ENCODE assay signal across 1 cellular context in the genomic region with DNA sequence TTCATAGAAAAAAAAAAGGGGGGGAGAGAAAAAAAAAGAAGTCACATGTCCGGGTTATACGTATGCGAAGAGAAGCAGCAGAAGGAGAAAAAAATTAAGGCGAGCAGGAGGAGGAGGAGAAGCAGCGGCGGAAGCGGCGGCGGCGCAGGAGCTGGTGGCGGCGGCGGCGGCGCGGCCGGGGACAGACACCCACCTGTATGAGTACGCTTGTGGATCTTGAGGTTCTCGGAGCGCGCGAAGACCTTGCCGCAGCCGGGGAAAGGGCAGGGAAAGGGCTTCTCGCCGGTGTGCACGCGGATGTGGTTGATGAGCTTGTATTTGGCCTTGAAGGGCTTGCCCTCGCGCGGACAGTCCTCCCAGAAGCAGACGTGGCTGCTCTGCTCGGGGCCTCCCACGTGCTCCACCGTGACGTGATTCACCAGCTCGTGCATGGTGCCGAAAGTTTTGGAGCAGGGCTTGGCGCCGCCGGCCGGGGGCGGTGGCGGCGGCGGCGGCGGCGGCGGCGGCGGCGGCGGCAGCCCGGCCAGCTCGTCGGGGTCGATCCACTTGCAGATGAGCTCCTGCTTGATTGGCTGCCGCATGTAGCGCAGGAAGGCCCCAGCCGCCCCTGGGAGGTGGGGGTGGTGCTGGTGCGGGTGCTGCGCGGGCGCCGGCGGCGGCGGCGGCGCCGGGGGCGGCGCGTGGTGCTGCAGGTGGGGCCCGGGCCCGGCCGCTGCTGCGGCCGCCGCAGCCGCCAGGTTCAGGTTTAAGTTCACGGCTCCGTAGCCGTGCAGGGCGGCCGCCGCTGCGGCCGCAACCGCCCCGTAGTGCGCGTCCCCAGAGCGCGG.
A peak's percentile ranks its signal among the peaks of the same experiment; 100 is the strongest.
TF ChIP-seq lines count a peak whose summit lies in the region.

No MANE protein-coding gene starts in this region.

TF ChIP-seq in K562, 482 proteins besides CTCF, POLR2A, EP300 and RAD21 (continued from another document and continues in another):
- TF ChIP-seq DDX20 (tag; IDR thresholded peaks at IDR 0.05; ENCODE audit: low read depth): no peak
- TF ChIP-seq CCAR2 (IDR thresholded peaks at IDR 0.05; ENCODE audit: low read depth, low read length): no peak
- TF ChIP-seq FOXK1 (CRISPR knock-in tag; IDR thresholded peaks at IDR 0.05; ENCODE audit: borderline replicate concordance): no peak
- no peak for TF ChIP-seq TRIM24 (IDR thresholded peaks at IDR 0.05)
- no peak for TF ChIP-seq MAFK (IDR thresholded peaks at IDR 0.05; ENCODE audit: low read length)
- TF ChIP-seq SAP30 (IDR thresholded peaks at IDR 0.05; ENCODE audit: borderline replicate concordance, insufficient read depth, low read depth, low read length, poor library complexity, severe bottlenecking): no peak
- TF ChIP-seq MEF2D (tag; conservative IDR thresholded peaks at IDR 0.05; ENCODE audit: low read depth): no peak
- no peak for TF ChIP-seq ZNF696 (CRISPR knock-in tag; conservative IDR thresholded peaks at IDR 0.05)
- TF ChIP-seq C11orf30 (IDR thresholded peaks at IDR 0.05; ENCODE audit: low read depth): no peak
- TF ChIP-seq FOXJ2 (tag; IDR thresholded peaks at IDR 0.05): no peak
- no peak for TF ChIP-seq MEIS2 (IDR thresholded peaks at IDR 0.05; ENCODE audit: partially characterized antibody)
- no peak for TF ChIP-seq YY1 (IDR thresholded peaks at IDR 0.05; ENCODE audit: borderline replicate concordance in 1 of 3, control insufficient read depth in 1 of 3, extremely low read depth in 1 of 3, insufficient read depth in 3 of 3, insufficient read length in 1 of 3, insufficient replicate concordance in 2 of 3, low read depth in 1 of 3, low read length in 2 of 3)
- TF ChIP-seq, protein P1, sequence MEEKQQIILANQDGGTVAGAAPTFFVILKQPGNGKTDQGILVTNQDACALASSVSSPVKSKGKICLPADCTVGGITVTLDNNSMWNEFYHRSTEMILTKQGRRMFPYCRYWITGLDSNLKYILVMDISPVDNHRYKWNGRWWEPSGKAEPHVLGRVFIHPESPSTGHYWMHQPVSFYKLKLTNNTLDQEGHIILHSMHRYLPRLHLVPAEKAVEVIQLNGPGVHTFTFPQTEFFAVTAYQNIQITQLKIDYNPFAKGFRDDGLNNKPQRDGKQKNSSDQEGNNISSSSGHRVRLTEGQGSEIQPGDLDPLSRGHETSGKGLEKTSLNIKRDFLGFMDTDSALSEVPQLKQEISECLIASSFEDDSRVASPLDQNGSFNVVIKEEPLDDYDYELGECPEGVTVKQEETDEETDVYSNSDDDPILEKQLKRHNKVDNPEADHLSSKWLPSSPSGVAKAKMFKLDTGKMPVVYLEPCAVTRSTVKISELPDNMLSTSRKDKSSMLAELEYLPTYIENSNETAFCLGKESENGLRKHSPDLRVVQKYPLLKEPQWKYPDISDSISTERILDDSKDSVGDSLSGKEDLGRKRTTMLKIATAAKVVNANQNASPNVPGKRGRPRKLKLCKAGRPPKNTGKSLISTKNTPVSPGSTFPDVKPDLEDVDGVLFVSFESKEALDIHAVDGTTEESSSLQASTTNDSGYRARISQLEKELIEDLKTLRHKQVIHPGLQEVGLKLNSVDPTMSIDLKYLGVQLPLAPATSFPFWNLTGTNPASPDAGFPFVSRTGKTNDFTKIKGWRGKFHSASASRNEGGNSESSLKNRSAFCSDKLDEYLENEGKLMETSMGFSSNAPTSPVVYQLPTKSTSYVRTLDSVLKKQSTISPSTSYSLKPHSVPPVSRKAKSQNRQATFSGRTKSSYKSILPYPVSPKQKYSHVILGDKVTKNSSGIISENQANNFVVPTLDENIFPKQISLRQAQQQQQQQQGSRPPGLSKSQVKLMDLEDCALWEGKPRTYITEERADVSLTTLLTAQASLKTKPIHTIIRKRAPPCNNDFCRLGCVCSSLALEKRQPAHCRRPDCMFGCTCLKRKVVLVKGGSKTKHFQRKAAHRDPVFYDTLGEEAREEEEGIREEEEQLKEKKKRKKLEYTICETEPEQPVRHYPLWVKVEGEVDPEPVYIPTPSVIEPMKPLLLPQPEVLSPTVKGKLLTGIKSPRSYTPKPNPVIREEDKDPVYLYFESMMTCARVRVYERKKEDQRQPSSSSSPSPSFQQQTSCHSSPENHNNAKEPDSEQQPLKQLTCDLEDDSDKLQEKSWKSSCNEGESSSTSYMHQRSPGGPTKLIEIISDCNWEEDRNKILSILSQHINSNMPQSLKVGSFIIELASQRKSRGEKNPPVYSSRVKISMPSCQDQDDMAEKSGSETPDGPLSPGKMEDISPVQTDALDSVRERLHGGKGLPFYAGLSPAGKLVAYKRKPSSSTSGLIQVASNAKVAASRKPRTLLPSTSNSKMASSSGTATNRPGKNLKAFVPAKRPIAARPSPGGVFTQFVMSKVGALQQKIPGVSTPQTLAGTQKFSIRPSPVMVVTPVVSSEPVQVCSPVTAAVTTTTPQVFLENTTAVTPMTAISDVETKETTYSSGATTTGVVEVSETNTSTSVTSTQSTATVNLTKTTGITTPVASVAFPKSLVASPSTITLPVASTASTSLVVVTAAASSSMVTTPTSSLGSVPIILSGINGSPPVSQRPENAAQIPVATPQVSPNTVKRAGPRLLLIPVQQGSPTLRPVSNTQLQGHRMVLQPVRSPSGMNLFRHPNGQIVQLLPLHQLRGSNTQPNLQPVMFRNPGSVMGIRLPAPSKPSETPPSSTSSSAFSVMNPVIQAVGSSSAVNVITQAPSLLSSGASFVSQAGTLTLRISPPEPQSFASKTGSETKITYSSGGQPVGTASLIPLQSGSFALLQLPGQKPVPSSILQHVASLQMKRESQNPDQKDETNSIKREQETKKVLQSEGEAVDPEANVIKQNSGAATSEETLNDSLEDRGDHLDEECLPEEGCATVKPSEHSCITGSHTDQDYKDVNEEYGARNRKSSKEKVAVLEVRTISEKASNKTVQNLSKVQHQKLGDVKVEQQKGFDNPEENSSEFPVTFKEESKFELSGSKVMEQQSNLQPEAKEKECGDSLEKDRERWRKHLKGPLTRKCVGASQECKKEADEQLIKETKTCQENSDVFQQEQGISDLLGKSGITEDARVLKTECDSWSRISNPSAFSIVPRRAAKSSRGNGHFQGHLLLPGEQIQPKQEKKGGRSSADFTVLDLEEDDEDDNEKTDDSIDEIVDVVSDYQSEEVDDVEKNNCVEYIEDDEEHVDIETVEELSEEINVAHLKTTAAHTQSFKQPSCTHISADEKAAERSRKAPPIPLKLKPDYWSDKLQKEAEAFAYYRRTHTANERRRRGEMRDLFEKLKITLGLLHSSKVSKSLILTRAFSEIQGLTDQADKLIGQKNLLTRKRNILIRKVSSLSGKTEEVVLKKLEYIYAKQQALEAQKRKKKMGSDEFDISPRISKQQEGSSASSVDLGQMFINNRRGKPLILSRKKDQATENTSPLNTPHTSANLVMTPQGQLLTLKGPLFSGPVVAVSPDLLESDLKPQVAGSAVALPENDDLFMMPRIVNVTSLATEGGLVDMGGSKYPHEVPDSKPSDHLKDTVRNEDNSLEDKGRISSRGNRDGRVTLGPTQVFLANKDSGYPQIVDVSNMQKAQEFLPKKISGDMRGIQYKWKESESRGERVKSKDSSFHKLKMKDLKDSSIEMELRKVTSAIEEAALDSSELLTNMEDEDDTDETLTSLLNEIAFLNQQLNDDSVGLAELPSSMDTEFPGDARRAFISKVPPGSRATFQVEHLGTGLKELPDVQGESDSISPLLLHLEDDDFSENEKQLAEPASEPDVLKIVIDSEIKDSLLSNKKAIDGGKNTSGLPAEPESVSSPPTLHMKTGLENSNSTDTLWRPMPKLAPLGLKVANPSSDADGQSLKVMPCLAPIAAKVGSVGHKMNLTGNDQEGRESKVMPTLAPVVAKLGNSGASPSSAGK (IDR thresholded peaks at IDR 0.05): peak; percentile 94
- no peak for TF ChIP-seq RBM34 (IDR thresholded peaks at IDR 0.05; ENCODE audit: borderline replicate concordance, insufficient read depth, low read length)
- no peak for TF ChIP-seq KDM4B (IDR thresholded peaks at IDR 0.05; ENCODE audit: borderline replicate concordance in 2 of 2, low read depth in 1 of 2)
- TF ChIP-seq CBX1 (IDR thresholded peaks at IDR 0.05; ENCODE audit: low read depth): 0 out of 2 replicates have a peak, but pooled peaks have one; percentile 32
- no peak for TF ChIP-seq ILF3 (IDR thresholded peaks at IDR 0.05; ENCODE audit: borderline replicate concordance)
- TF ChIP-seq, protein P2, sequence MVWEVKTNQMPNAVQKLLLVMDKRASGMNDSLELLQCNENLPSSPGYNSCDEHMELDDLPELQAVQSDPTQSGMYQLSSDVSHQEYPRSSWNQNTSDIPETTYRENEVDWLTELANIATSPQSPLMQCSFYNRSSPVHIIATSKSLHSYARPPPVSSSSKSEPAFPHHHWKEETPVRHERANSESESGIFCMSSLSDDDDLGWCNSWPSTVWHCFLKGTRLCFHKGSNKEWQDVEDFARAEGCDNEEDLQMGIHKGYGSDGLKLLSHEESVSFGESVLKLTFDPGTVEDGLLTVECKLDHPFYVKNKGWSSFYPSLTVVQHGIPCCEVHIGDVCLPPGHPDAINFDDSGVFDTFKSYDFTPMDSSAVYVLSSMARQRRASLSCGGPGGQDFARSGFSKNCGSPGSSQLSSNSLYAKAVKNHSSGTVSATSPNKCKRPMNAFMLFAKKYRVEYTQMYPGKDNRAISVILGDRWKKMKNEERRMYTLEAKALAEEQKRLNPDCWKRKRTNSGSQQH (CRISPR knock-in tag; IDR thresholded peaks at IDR 0.05): no peak
- TF ChIP-seq, protein P3, sequence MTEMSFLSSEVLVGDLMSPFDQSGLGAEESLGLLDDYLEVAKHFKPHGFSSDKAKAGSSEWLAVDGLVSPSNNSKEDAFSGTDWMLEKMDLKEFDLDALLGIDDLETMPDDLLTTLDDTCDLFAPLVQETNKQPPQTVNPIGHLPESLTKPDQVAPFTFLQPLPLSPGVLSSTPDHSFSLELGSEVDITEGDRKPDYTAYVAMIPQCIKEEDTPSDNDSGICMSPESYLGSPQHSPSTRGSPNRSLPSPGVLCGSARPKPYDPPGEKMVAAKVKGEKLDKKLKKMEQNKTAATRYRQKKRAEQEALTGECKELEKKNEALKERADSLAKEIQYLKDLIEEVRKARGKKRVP (CRISPR knock-in tag; IDR thresholded peaks at IDR 0.05): no peak
- no peak for TF ChIP-seq MYNN (IDR thresholded peaks at IDR 0.05)
- TF ChIP-seq MYNN (CRISPR knock-in tag; IDR thresholded peaks at IDR 0.05): no peak
- TF ChIP-seq RUNX1 (IDR thresholded peaks at IDR 0.05; ENCODE audit: low read depth): no peak
- TF ChIP-seq ZNF347 (CRISPR knock-in tag; IDR thresholded peaks at IDR 0.05; ENCODE audit: low read depth): no peak
- TF ChIP-seq CBX8 (IDR thresholded peaks at IDR 0.05; ENCODE audit: borderline replicate concordance, extremely low read depth, low read depth, low read length, poor library complexity, severe bottlenecking): no peak
- no peak for TF ChIP-seq GATAD2A (IDR thresholded peaks at IDR 0.05)
- TF ChIP-seq, protein P4, sequence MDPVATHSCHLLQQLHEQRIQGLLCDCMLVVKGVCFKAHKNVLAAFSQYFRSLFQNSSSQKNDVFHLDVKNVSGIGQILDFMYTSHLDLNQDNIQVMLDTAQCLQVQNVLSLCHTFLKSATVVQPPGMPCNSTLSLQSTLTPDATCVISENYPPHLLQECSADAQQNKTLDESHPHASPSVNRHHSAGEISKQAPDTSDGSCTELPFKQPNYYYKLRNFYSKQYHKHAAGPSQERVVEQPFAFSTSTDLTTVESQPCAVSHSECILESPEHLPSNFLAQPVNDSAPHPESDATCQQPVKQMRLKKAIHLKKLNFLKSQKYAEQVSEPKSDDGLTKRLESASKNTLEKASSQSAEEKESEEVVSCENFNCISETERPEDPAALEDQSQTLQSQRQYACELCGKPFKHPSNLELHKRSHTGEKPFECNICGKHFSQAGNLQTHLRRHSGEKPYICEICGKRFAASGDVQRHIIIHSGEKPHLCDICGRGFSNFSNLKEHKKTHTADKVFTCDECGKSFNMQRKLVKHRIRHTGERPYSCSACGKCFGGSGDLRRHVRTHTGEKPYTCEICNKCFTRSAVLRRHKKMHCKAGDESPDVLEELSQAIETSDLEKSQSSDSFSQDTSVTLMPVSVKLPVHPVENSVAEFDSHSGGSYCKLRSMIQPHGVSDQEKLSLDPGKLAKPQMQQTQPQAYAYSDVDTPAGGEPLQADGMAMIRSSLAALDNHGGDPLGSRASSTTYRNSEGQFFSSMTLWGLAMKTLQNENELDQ (CRISPR knock-in tag; IDR thresholded peaks at IDR 0.05; ENCODE audit: borderline replicate concordance): no peak
- no peak for TF ChIP-seq ZNF668 (CRISPR knock-in tag; IDR thresholded peaks at IDR 0.05)
- TF ChIP-seq, protein P5, sequence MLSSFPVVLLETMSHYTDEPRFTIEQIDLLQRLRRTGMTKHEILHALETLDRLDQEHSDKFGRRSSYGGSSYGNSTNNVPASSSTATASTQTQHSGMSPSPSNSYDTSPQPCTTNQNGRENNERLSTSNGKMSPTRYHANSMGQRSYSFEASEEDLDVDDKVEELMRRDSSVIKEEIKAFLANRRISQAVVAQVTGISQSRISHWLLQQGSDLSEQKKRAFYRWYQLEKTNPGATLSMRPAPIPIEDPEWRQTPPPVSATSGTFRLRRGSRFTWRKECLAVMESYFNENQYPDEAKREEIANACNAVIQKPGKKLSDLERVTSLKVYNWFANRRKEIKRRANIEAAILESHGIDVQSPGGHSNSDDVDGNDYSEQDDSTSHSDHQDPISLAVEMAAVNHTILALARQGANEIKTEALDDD (IDR thresholded peaks at IDR 0.05): no peak
- TF ChIP-seq GTF2E2 (tag; IDR thresholded peaks at IDR 0.05): 0 out of 2 replicates have a peak, but pooled peaks have one; percentile 35
- no peak for TF ChIP-seq NR2C2 (CRISPR knock-in tag; IDR thresholded peaks at IDR 0.05)
- peak; percentile 22; the same call in 1 of the 2 replicates for TF ChIP-seq NR2C2 (tag; IDR thresholded peaks at IDR 0.05)
- no peak for TF ChIP-seq RFX7 (CRISPR knock-in tag; IDR thresholded peaks at IDR 0.05)
- TF ChIP-seq ARNT (IDR thresholded peaks at IDR 0.05): no peak
- TF ChIP-seq ZNF232 (CRISPR knock-in tag; IDR thresholded peaks at IDR 0.05): no peak
- TF ChIP-seq ZNF76 (CRISPR knock-in tag; IDR thresholded peaks at IDR 0.05; ENCODE audit: borderline replicate concordance): no peak
- no peak for TF ChIP-seq PHF20 (IDR thresholded peaks at IDR 0.05; ENCODE audit: partially characterized antibody)
- no peak; the same call in 1 of the 2 replicates for TF ChIP-seq GABPB1 (CRISPR knock-in tag; IDR thresholded peaks at IDR 0.05)
- no peak for TF ChIP-seq YBX1 (IDR thresholded peaks at IDR 0.05)
- TF ChIP-seq IFI16 (CRISPR knock-in tag; IDR thresholded peaks at IDR 0.05): no peak
- TF ChIP-seq, protein P6, sequence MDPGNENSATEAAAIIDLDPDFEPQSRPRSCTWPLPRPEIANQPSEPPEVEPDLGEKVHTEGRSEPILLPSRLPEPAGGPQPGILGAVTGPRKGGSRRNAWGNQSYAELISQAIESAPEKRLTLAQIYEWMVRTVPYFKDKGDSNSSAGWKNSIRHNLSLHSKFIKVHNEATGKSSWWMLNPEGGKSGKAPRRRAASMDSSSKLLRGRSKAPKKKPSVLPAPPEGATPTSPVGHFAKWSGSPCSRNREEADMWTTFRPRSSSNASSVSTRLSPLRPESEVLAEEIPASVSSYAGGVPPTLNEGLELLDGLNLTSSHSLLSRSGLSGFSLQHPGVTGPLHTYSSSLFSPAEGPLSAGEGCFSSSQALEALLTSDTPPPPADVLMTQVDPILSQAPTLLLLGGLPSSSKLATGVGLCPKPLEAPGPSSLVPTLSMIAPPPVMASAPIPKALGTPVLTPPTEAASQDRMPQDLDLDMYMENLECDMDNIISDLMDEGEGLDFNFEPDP (CRISPR knock-in tag; IDR thresholded peaks at IDR 0.05): no peak
- no peak for TF ChIP-seq NCOA1 (IDR thresholded peaks at IDR 0.05; ENCODE audit: low read depth)
- TF ChIP-seq GABPB2 (CRISPR knock-in tag; conservative IDR thresholded peaks at IDR 0.05): no peak
- no peak for TF ChIP-seq COPS2 (conservative IDR thresholded peaks at IDR 0.05)
- TF ChIP-seq RHOXF2B (CRISPR knock-in tag; conservative IDR thresholded peaks at IDR 0.05): no peak
- TF ChIP-seq HDAC8 (tag; IDR thresholded peaks at IDR 0.05): no peak
- no peak for TF ChIP-seq NCOA2 (IDR thresholded peaks at IDR 0.05; ENCODE audit: partially characterized antibody in 2 of 2)
- TF ChIP-seq ZNF384 (IDR thresholded peaks at IDR 0.05; ENCODE audit: low read depth, low read length): 0 out of 2 replicates have a peak, but pooled peaks have one; percentile 24
- TF ChIP-seq MBD2 (IDR thresholded peaks at IDR 0.05; ENCODE audit: borderline replicate concordance, low read depth): no peak
